ENCODE assay signal across 10 cellular contexts in genomic region chrY:14525315-14525714, GRCh38. TPM values are rescaled to one million over a fixed set of nuclear protein-coding genes. Genes with fewer than 3 reads are reported as not detected.
A peak's percentile ranks its signal among the peaks of the same experiment; 100 is the strongest.
DNase-seq lines count a peak whose midpoint lies in the region; ATAC-seq, FAIRE-seq and TF ChIP-seq lines count a peak whose summit lies in the region.
"Had no signal": no experiment of that assay in that cellular context is flagged by ENCODE, and none has a peak within 500 bp of the region (broad histone marks: within the 10 kb centered on the region; RNA-seq: fewer than 3 reads in every experiment).

No MANE protein-coding gene starts in this region.

- H3K4me3 ChIP-seq in GM23338 = peak overlapping the region; percentile 80
- H3K4me3 ChIP-seq in astrocyte (ENCODE audit: insufficient read depth, low read depth, low read length) = peak overlapping the region; percentile 74
- peak overlapping the region; percentile 52 for H3K4me3 ChIP-seq in lower lobe of right lung
- H3K4me3 ChIP-seq in small intestine (ENCODE audit: low read depth in 1 of 2, low read length in 2 of 2) = peak overlapping the region in 1 of 2 donors; percentile 7

- no peaks in the 10 kb centered on the region for H3K36me3 Mint-ChIP-seq in CD14-positive monocyte
- peaks cover 12% of the 10 kb centered on the region for H3K36me3 Mint-ChIP-seq in GM23338 (ENCODE audit: low read depth)
- no peaks in the 10 kb centered on the region for H3K36me3 Mint-ChIP-seq in astrocyte (ENCODE audit: low read depth, unreplicated experiment)

- H3K4me1 ChIP-seq in GM23338 (ENCODE audit: insufficient read depth) (peaks cover 23% of the 10 kb centered on the region), astrocyte (ENCODE audit: insufficient read depth, low read length) (peaks cover 5% of the 10 kb centered on the region), lower lobe of right lung (no peaks in the 10 kb centered on the region), small intestine (ENCODE audit: control insufficient read depth in 2 of 2, insufficient read depth in 1 of 2, low read depth in 1 of 2, low read length in 1 of 2) (no peaks in the 10 kb centered on the region)

- intact Hi-C loops in CD14-positive monocyte (cut with micrococcal nuclease) = no loop called here
- intact Hi-C loops in lower lobe of right lung (cut with DNase I) = no loop called here

- no peaks in the 10 kb centered on the region for H3F3A ChIP-seq in GM23338 (replicated peaks; ENCODE audit: low read depth)

- H3K4me3 Mint-ChIP-seq in CD14-positive monocyte = peak overlapping the region; percentile 39 to 75
- H3K4me3 Mint-ChIP-seq in GM23338 = peak overlapping the region; percentile 96
- peak overlapping the region; percentile 95 for H3K4me3 Mint-ChIP-seq in astrocyte (ENCODE audit: unreplicated experiment)

- H3K9me2 ChIP-seq in GM23338 (ENCODE audit: insufficient read depth) = no peaks in the 10 kb centered on the region

- H2AFZ ChIP-seq in GM23338 (no peak overlapping the region), astrocyte (ENCODE audit: low read depth, low read length) (peak overlapping the region; percentile 86)

- TF ChIP-seq CTCF in CD14-positive monocyte (IDR thresholded peaks at IDR 0.05) (no peak), GM23338 (conservative IDR thresholded peaks at IDR 0.05; ENCODE audit: low read depth in 2 of 2) (no peak), astrocyte (IDR thresholded peaks at IDR 0.05; ENCODE audit: insufficient read depth, low read depth, low read length) (no peak), lower lobe of right lung (IDR thresholded peaks at IDR 0.05) (no peak)

- peaks cover 0 to 41% (median 41%) of the 10 kb centered on the region in 3 donors for H3K27me3 Mint-ChIP-seq in CD14-positive monocyte (ENCODE audit: low read depth in 3 of 3)
- H3K27me3 Mint-ChIP-seq in GM23338 (ENCODE audit: insufficient read depth, low read depth, poor library complexity) = peaks cover 5% of the 10 kb centered on the region
- no peaks in the 10 kb centered on the region for H3K27me3 Mint-ChIP-seq in astrocyte (ENCODE audit: low read depth, unreplicated experiment)

- 0 to 4% methylated on average over 12 to 13 of the region's 13 CpGs; no CpG with 5 or more reads in 1 of the 3 donors for WGBS in small intestine, 3 donors

- peaks cover 72% of the 10 kb centered on the region for H3K79me2 ChIP-seq in GM23338 (replicated peaks; ENCODE audit: insufficient read depth)
- H3K79me2 ChIP-seq in astrocyte (ENCODE audit: insufficient read depth, low read length) = peaks cover 60% of the 10 kb centered on the region

- H3K4me2 ChIP-seq in GM23338 = peak overlapping the region; percentile 79
- peak overlapping the region; percentile 93 for H3K4me2 ChIP-seq in astrocyte (ENCODE audit: low read length)

- H3K9me3 ChIP-seq in astrocyte (ENCODE audit: insufficient read depth, low read depth, low read length) (no peaks in the 10 kb centered on the region), lower lobe of right lung (no peaks in the 10 kb centered on the region), small intestine (ENCODE audit: control insufficient read depth, low read depth) (no peaks in the 10 kb centered on the region)

- peak overlapping the region; percentile 89 for H3K9ac ChIP-seq in astrocyte (ENCODE audit: low read length)

- H3K27ac ChIP-seq in GM23338 (ENCODE audit: low read depth) (no peak overlapping the region), astrocyte (ENCODE audit: low read depth, low read length) (peak overlapping the region; percentile 71), lower lobe of right lung (no peak overlapping the region), small intestine (ENCODE audit: low read depth in 1 of 2, low read length in 1 of 2) (no peak overlapping the region)

- H3K4me1 Mint-ChIP-seq in CD14-positive monocyte = no peaks in the 10 kb centered on the region
- peaks cover 38% of the 10 kb centered on the region for H3K4me1 Mint-ChIP-seq in GM23338
- peaks cover 5% of the 10 kb centered on the region for H3K4me1 Mint-ChIP-seq in astrocyte (ENCODE audit: low read depth, unreplicated experiment)

- ATAC-seq in GM23338 (peak; percentile 4; the same call in 1 of the 3 replicates), lower lobe of right lung (no peak)

- no peak overlapping the region for H3K27ac Mint-ChIP-seq in CD14-positive monocyte
- H3K27ac Mint-ChIP-seq in GM23338 = peak overlapping the region; percentile 93
- peak overlapping the region; percentile 94 for H3K27ac Mint-ChIP-seq in astrocyte (ENCODE audit: unreplicated experiment)

- DNase-seq in CD14-positive monocyte (ENCODE audit: low spot score) (no peak), GM23338 (ENCODE audit: low spot score) (peak; percentile 16), astrocyte (ENCODE audit: low read depth) (no peak), lower lobe of right lung (no peak), cortex of kidney (lab: John Stamatoyannopoulos, UW) (no peak), NOMO-1 treated with dmso at 0.1 percent for 144 hours (lab: John Stamatoyannopoulos, UW; ENCODE audit: unreplicated experiment) (no peak), UCSD-AML1 (lab: John Stamatoyannopoulos, UW; ENCODE audit: unreplicated experiment) (no peak), small intestine (no peak)
- DNase-seq: NCI-H524 had no signal

- peaks cover 0 to 8% (median 0%) of the 10 kb centered on the region in 7 donors for H3K9me3 Mint-ChIP-seq in CD14-positive monocyte
- peaks cover 3% of the 10 kb centered on the region; the same call in 1 of the 3 replicates for H3K9me3 Mint-ChIP-seq in GM23338
- H3K9me3 Mint-ChIP-seq in astrocyte (ENCODE audit: unreplicated experiment) = no peaks in the 10 kb centered on the region

- no peaks in the 10 kb centered on the region for H3K36me3 ChIP-seq in GM23338 (ENCODE audit: insufficient read depth)
- H3K36me3 ChIP-seq in astrocyte (ENCODE audit: insufficient read depth, low read length) = no peaks in the 10 kb centered on the region
- H3K36me3 ChIP-seq in lower lobe of right lung = no peaks in the 10 kb centered on the region
- H3K36me3 ChIP-seq in small intestine (ENCODE audit: control insufficient read depth in 2 of 2, insufficient read depth in 2 of 2, low read length in 2 of 2) = no peaks in the 10 kb centered on the region

- FAIRE-seq in astrocyte (lab: Jason Lieb, UNC) (no peak), small intestine (lab: Jason Lieb, UNC) (no peak)

- H4K20me1 ChIP-seq in GM23338 (replicated peaks; ENCODE audit: insufficient read depth) (peaks cover 6% of the 10 kb centered on the region), astrocyte (ENCODE audit: insufficient read depth, low read length) (peaks cover 5% of the 10 kb centered on the region)

- H3K27me3 ChIP-seq in GM23338 (ENCODE audit: insufficient read depth) (no peaks in the 10 kb centered on the region), astrocyte (ENCODE audit: insufficient read depth, low read length) (no peaks in the 10 kb centered on the region), lower lobe of right lung (ENCODE audit: low read depth) (no peaks in the 10 kb centered on the region), small intestine (ENCODE audit: control insufficient read depth in 2 of 2, insufficient read depth in 2 of 2, low read length in 2 of 2) (no peaks in the 10 kb centered on the region)

RNA-seq across cellular contexts. Expression of gene NLGN4Y, which starts 1.0 kb away (rescaled TPM):
- polyA plus RNA-seq in CD14-positive monocyte (not detected), GM23338 (2016; fragmentation: Nextera tagmentation; extraction: Ambion mirVana) (10.5 and 10.9 TPM in 2 replicates), small intestine (1 to 10 TPM in 1 of 3 donors, not detected in 2; 2.0 TPM)
- total RNA-seq in GM23338 (2014; rRNA removed; shearing (Covaris generic)) = 73.6 and 83.4 TPM in 2 replicates
- total RNA-seq in astrocyte (12.4 and 19.7 TPM in 2 replicates), lower lobe of right lung (3.9 TPM)
- total RNA-seq: chondrocyte had no signal

Comparison
In these comparisons a context has a peak if more than half of its experiments do, and no peak if none do; other contexts are left out.
1. H3K27ac Mint-ChIP-seq: peak in GM23338 (single experiment) and astrocyte (single experiment); none in CD14-positive monocyte (0 of 7).
2. Peak in every context shown above with its lines, with median percentiles within 50 percentile points of each other: H3K4me3 Mint-ChIP-seq.